13 cellular contexts compared by ENCODE assay signal in the genomic region with DNA sequence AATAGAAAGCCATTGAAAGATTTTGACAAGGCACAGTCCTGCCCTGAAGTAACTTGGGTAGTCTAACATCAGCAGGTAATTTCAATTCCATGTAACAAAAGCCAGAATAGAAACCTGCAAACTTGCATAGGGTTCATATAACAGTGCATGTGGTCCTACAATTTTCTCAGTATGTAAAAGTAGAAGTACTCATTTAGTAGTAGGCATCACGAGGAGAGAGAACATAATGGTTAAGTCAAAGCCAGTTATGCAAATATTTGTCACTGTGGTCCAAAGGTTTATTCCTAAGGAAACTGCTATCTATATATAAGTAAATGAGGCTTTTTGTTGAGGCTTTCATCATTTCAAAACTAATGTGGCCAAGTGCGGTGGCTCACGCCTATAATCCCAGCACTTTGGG. TPM values are rescaled to one million over a fixed set of nuclear protein-coding genes. Genes with fewer than 3 reads are reported as not detected.
A peak's percentile ranks its signal among the peaks of the same experiment; 100 is the strongest.
DNase-seq lines count a peak whose midpoint lies in the region; ATAC-seq and TF ChIP-seq lines count a peak whose summit lies in the region.
"Had no signal": no experiment of that assay in that cellular context is flagged by ENCODE, and none has a peak within 500 bp of the region (broad histone marks: within the 10 kb centered on the region; RNA-seq: fewer than 3 reads in every experiment).

No MANE protein-coding gene starts in this region.

- no peak overlapping the region for H2AFZ ChIP-seq in Karpas-422 (ENCODE audit: low read length)
- H2AFZ ChIP-seq: PC-9 had no signal

- H3K4me1 ChIP-seq in Karpas-422 (ENCODE audit: low read length) (peaks cover 55% of the 10 kb centered on the region), left lung (peaks cover 3 to 11% of the 10 kb centered on the region in 2 donors)

- ATAC-seq in activated CD8-positive, alpha-beta memory T cell treated with anti-CD3 and anti-CD28 coated beads, Interleukin-2, amount 10 ng/mL, durations not matched to agents 7 days and 5 days = no peak
- no peak for ATAC-seq in activated naive CD8-positive, alpha-beta T cell treated with anti-CD3 and anti-CD28 coated beads, Interleukin-2, amount 50 U/mL, for 24 hours
- no peak for ATAC-seq in stimulated activated effector memory CD8-positive, alpha-beta T cell treated with anti-CD3 and anti-CD28 coated beads, Interleukin-12 subunit alpha, Interleukin-12 subunit beta, amount 100 ng/mL, for 72 hours
- ATAC-seq in left lung (no peak), GM19463 (IDR thresholded peaks at IDR 0.05; ENCODE audit: unreplicated experiment) (no peak)
- ATAC-seq: CD8-positive, alpha-beta T cell; K562 had no signal

- H3K36me3 Mint-ChIP-seq in activated CD8-positive, alpha-beta memory T cell treated with anti-CD3 and anti-CD28 coated beads, Interleukin-2, amount 10 ng/mL, durations not matched to agents 7 days and 5 days = peaks cover 33% of the 10 kb centered on the region
- H3K36me3 Mint-ChIP-seq in activated naive CD8-positive, alpha-beta T cell treated with anti-CD3 and anti-CD28 coated beads, Interleukin-2, amount 50 U/mL, for 24 hours (ENCODE audit: low read depth) = peaks cover 35% of the 10 kb centered on the region
- peaks cover 58% of the 10 kb centered on the region for H3K36me3 Mint-ChIP-seq in stimulated activated effector memory CD8-positive, alpha-beta T cell treated with anti-CD3 and anti-CD28 coated beads, Interleukin-12 subunit alpha, Interleukin-12 subunit beta, amount 100 ng/mL, for 72 hours

- no peak overlapping the region for H3K4me3 Mint-ChIP-seq in activated CD8-positive, alpha-beta memory T cell treated with anti-CD3 and anti-CD28 coated beads, Interleukin-2, amount 10 ng/mL, durations not matched to agents 7 days and 5 days
- no peak overlapping the region for H3K4me3 Mint-ChIP-seq in activated naive CD8-positive, alpha-beta T cell treated with anti-CD3 and anti-CD28 coated beads, Interleukin-2, amount 50 U/mL, for 24 hours
- no peak overlapping the region for H3K4me3 Mint-ChIP-seq in stimulated activated effector memory CD8-positive, alpha-beta T cell treated with anti-CD3 and anti-CD28 coated beads, Interleukin-12 subunit alpha, Interleukin-12 subunit beta, amount 100 ng/mL, for 72 hours
- H3K4me3 Mint-ChIP-seq: CD8-positive, alpha-beta T cell had no signal

- H3K27me3 ChIP-seq in Karpas-422 (ENCODE audit: low read length) = no peaks in the 10 kb centered on the region
- H3K27me3 ChIP-seq in left lung = no peaks in the 10 kb centered on the region
- H3K27me3 ChIP-seq: BLaER1 treated with 17β-estradiol and CSF1 and Interleukin-3, amounts not matched to agents 10 nM and 100 nM had no signal

- H3K9ac ChIP-seq in Karpas-422 (ENCODE audit: low read length) = no peak overlapping the region
- H3K9ac ChIP-seq: BLaER1 treated with 17β-estradiol and CSF1 and Interleukin-3, amounts not matched to agents 10 nM and 100 nM had no signal

- no peaks in the 10 kb centered on the region for H3K9me3 ChIP-seq in Karpas-422 (ENCODE audit: low read length)
- no peaks in the 10 kb centered on the region for H3K9me3 ChIP-seq in left lung
- H3K9me3 ChIP-seq: BLaER1 treated with 17β-estradiol and CSF1 and Interleukin-3, amounts not matched to agents 10 nM and 100 nM had no signal

- peaks cover 17% of the 10 kb centered on the region for H3K4me1 Mint-ChIP-seq in activated CD8-positive, alpha-beta memory T cell treated with anti-CD3 and anti-CD28 coated beads, Interleukin-2, amount 10 ng/mL, durations not matched to agents 7 days and 5 days
- H3K4me1 Mint-ChIP-seq in activated naive CD8-positive, alpha-beta T cell treated with anti-CD3 and anti-CD28 coated beads, Interleukin-2, amount 50 U/mL, for 24 hours = peaks cover 11% of the 10 kb centered on the region
- H3K4me1 Mint-ChIP-seq in stimulated activated effector memory CD8-positive, alpha-beta T cell treated with anti-CD3 and anti-CD28 coated beads, Interleukin-12 subunit alpha, Interleukin-12 subunit beta, amount 100 ng/mL, for 72 hours = peaks cover 15% of the 10 kb centered on the region

- H3K27ac Mint-ChIP-seq in activated CD8-positive, alpha-beta memory T cell treated with anti-CD3 and anti-CD28 coated beads, Interleukin-2, amount 10 ng/mL, durations not matched to agents 7 days and 5 days = peak overlapping the region; percentile 13
- peak overlapping the region; percentile 1 for H3K27ac Mint-ChIP-seq in activated naive CD8-positive, alpha-beta T cell treated with anti-CD3 and anti-CD28 coated beads, Interleukin-2, amount 50 U/mL, for 24 hours
- H3K27ac Mint-ChIP-seq in stimulated activated effector memory CD8-positive, alpha-beta T cell treated with anti-CD3 and anti-CD28 coated beads, Interleukin-12 subunit alpha, Interleukin-12 subunit beta, amount 100 ng/mL, for 72 hours = peak overlapping the region; percentile 50

- H3K27me3 Mint-ChIP-seq in activated CD8-positive, alpha-beta memory T cell treated with anti-CD3 and anti-CD28 coated beads, Interleukin-2, amount 10 ng/mL, durations not matched to agents 7 days and 5 days = no peaks in the 10 kb centered on the region
- H3K27me3 Mint-ChIP-seq in activated naive CD8-positive, alpha-beta T cell treated with anti-CD3 and anti-CD28 coated beads, Interleukin-2, amount 50 U/mL, for 24 hours = no peaks in the 10 kb centered on the region

- no peaks in the 10 kb centered on the region for H4K20me1 ChIP-seq in Karpas-422 (ENCODE audit: insufficient read depth, low read depth, low read length)

- H3K4me2 ChIP-seq in Karpas-422 (ENCODE audit: low read depth, low read length, poor library complexity, severe bottlenecking) = no peak overlapping the region
- H3K4me2 ChIP-seq: BLaER1 treated with 17β-estradiol and CSF1 and Interleukin-3, amounts not matched to agents 10 nM and 100 nM; PC-9 had no signal

- 0 out of 2 replicates have a peak overlapping the region, but pooled peaks have one; percentile 45 for H3K27ac ChIP-seq in Karpas-422 (ENCODE audit: low read length)
- H3K27ac ChIP-seq in left lung = no peak overlapping the region
- H3K27ac ChIP-seq: BLaER1 treated with 17β-estradiol and CSF1 and Interleukin-3, amounts not matched to agents 10 nM and 100 nM; PC-9 had no signal

- H3K79me2 ChIP-seq in Karpas-422 (ENCODE audit: low read length) = peaks cover 16% of the 10 kb centered on the region

- DNase-seq in activated CD8-positive, alpha-beta memory T cell treated with anti-CD3 and anti-CD28 coated beads, Interleukin-2, amount 10 ng/mL, durations not matched to agents 7 days and 5 days = no peak
- no peak for DNase-seq in activated CD8-positive, alpha-beta memory T cell treated with anti-CD3 and anti-CD28 coated beads for 24 hours
- DNase-seq in Karpas-422 = no peak
- no peak for DNase-seq in activated naive CD8-positive, alpha-beta T cell treated with anti-CD3 and anti-CD28 coated beads, Interleukin-2, amount 50 U/mL, for 24 hours
- no peak for DNase-seq in stimulated activated effector memory CD8-positive, alpha-beta T cell treated with anti-CD3 and anti-CD28 coated beads, Interleukin-12 subunit alpha, Interleukin-12 subunit beta, amount 100 ng/mL, for 72 hours (ENCODE audit: low spot score in 2 of 2)
- DNase-seq in left lung = no peak
- DNase-seq: CD8-positive, alpha-beta T cell; NCI-H1694 treated with DMSO at 0.1 percent for 48 hours; NCI-H510A treated with DMSO at 0.1 percent for 48 hours; PC-9 had no signal

- H3K9me2 ChIP-seq in Karpas-422 (replicated peaks; ENCODE audit: insufficient read depth, low read length) = no peaks in the 10 kb centered on the region

- no peaks in the 10 kb centered on the region for H3K9me3 Mint-ChIP-seq in activated CD8-positive, alpha-beta memory T cell treated with anti-CD3 and anti-CD28 coated beads, Interleukin-2, amount 10 ng/mL, durations not matched to agents 7 days and 5 days (ENCODE audit: low read depth)
- H3K9me3 Mint-ChIP-seq in activated naive CD8-positive, alpha-beta T cell treated with anti-CD3 and anti-CD28 coated beads, Interleukin-2, amount 50 U/mL, for 24 hours = no peaks in the 10 kb centered on the region
- no peaks in the 10 kb centered on the region for H3K9me3 Mint-ChIP-seq in stimulated activated effector memory CD8-positive, alpha-beta T cell treated with anti-CD3 and anti-CD28 coated beads, Interleukin-12 subunit alpha, Interleukin-12 subunit beta, amount 100 ng/mL, for 72 hours
- H3K9me3 Mint-ChIP-seq: CD8-positive, alpha-beta T cell had no signal

- H3K36me3 ChIP-seq in Karpas-422 (ENCODE audit: insufficient read depth, low read length) = peaks cover 13% of the 10 kb centered on the region; the same call in 1 of the 2 replicates
- H3K36me3 ChIP-seq in left lung = peaks cover 0 to 34% of the 10 kb centered on the region in 2 donors

- intact Hi-C loops in left lung (cut with DNase I) = no loop called here

- CTCF ChIA-PET in activated CD8-positive, alpha-beta memory T cell treated with anti-CD3 and anti-CD28 coated beads, Interleukin-2, amount 10 ng/mL, durations not matched to agents 7 days and 5 days (lab: Charles Lee) = interaction anchor here (0.6 kb wide), 1 partner anchor 10 kb away, joined by 3 read pairs; no protein-coding TSS in a partner anchor

- H3K4me3 ChIP-seq in Karpas-422 (ENCODE audit: low read length) (no peak overlapping the region), left lung (no peak overlapping the region)
- H3K4me3 ChIP-seq: BLaER1 treated with 17β-estradiol and CSF1 and Interleukin-3, amounts not matched to agents 10 nM and 100 nM; K562; PC-9 had no signal

- no peak for TF ChIP-seq CTCF in left lung (IDR thresholded peaks at IDR 0.05)

RNA-seq across cellular contexts. Expression of gene ATP5MG, which starts 10.1 kb away (rescaled TPM):
- 100 to 1,000 TPM; 278 to 295 TPM for total RNA-seq in activated CD8-positive, alpha-beta memory T cell treated with anti-CD3 and anti-CD28 coated beads, Interleukin-2, amount 10 ng/mL, durations not matched to agents 7 days and 5 days
- 80.7 and 82.4 TPM in 2 replicates for total RNA-seq in Karpas-422 (2014; rRNA removed; shearing (Covaris generic); ENCODE audit: low replicate concordance)
- total RNA-seq in left lung = 100 to 1,000 TPM; 151 to 155 TPM

RNA-seq across cellular contexts. Expression of gene KMT2A, which starts 24.8 kb away (rescaled TPM):
- 100 to 1,000 TPM; 116 to 125 TPM for total RNA-seq in activated CD8-positive, alpha-beta memory T cell treated with anti-CD3 and anti-CD28 coated beads, Interleukin-2, amount 10 ng/mL, durations not matched to agents 7 days and 5 days
- total RNA-seq in Karpas-422 (2014; rRNA removed; shearing (Covaris generic); ENCODE audit: low replicate concordance) = 37.6 and 40.7 TPM in 2 replicates
- 10 to 100 TPM; 45.8 to 52.9 TPM for total RNA-seq in left lung

RNA-seq across cellular contexts. Expression of gene UBE4A, which starts 52.1 kb away (rescaled TPM):
- 10 to 100 TPM; 43.4 to 47.8 TPM for total RNA-seq in activated CD8-positive, alpha-beta memory T cell treated with anti-CD3 and anti-CD28 coated beads, Interleukin-2, amount 10 ng/mL, durations not matched to agents 7 days and 5 days
- total RNA-seq in Karpas-422 (2014; rRNA removed; shearing (Covaris generic); ENCODE audit: low replicate concordance) = 9.7 and 26.3 TPM in 2 replicates
- total RNA-seq in left lung = 10 to 100 TPM; 40.8 to 45.3 TPM
